Comparison of ENCODE assay signal across 27 cellular contexts in the genomic region with DNA sequence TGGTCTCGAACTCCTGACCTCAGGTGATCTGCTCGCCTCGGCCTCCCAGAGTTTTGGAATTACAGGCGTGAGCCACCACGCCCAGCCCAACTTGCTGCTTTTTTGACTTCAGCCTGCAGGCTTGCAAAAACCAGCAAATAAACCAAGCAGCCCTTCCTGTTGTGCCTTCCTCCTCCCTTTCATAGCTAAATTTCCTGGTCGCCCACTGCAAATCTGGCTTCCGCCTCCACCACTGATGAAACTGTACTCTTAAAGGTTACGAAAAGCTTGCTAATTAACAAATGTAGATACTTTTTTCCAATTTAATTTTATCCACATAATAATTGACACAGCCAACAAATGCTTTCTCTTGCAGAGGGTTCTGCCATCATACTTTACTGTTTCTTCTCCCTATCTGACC. TPM values are rescaled to one million over a fixed set of nuclear protein-coding genes. Genes with fewer than 3 reads are reported as not detected.
DNase-seq lines count a peak whose midpoint lies in the region; ATAC-seq and TF ChIP-seq lines count a peak whose summit lies in the region.
"Had no signal": no experiment of that assay in that cellular context is flagged by ENCODE, and none has a peak within 500 bp of the region (broad histone marks: within the 10 kb centered on the region; RNA-seq: fewer than 3 reads in every experiment).

No MANE protein-coding gene starts in this region.

- intact Hi-C loops in CD4-positive, alpha-beta memory T cell (cut with micrococcal nuclease), result no loop called here
- intact Hi-C loops in posterior vena cava (cut with DNase I), result no loop called here

- peaks cover 41% of the 10 kb centered on the region for H3K4me1 ChIP-seq in CD4-positive, alpha-beta memory T cell (ENCODE audit: insufficient read depth, low read length)
- H3K4me1 ChIP-seq: pancreas had no signal

- H3K36me3 Mint-ChIP-seq in CD4-positive, alpha-beta memory T cell, result peaks cover 6 to 34% of the 10 kb centered on the region in 2 donors
- H3K36me3 Mint-ChIP-seq in activated T-helper 17 cell treated with anti-CD3 and anti-CD28 coated beads, Interleukin-2, amount 50 U/mL, for 72 hours (ENCODE audit: low read depth), result peaks cover 59% of the 10 kb centered on the region
- H3K36me3 Mint-ChIP-seq in mesothelial cell of epicardium, result peaks cover 11% of the 10 kb centered on the region
- H3K36me3 Mint-ChIP-seq: IgD-negative memory B cell had no signal

- H3K4me3 Mint-ChIP-seq in CD4-positive, alpha-beta memory T cell, result peak overlapping the region in 3 of 8 donors; percentile 29 to 58 (median 42)
- H3K4me3 Mint-ChIP-seq in activated T-helper 17 cell treated with anti-CD3 and anti-CD28 coated beads, Interleukin-2, amount 50 U/mL, for 72 hours, result no peak overlapping the region
- no peak overlapping the region for H3K4me3 Mint-ChIP-seq in mesothelial cell of epicardium
- H3K4me3 Mint-ChIP-seq: nephron progenitor cell had no signal

- TF ChIP-seq CTCF in mesothelial cell of epicardium (IDR thresholded peaks at IDR 0.05; ENCODE audit: unreplicated experiment), result no peak

- peaks cover 37 to 65% (median 47%) of the 10 kb centered on the region in 4 donors for H3K4me1 Mint-ChIP-seq in CD4-positive, alpha-beta memory T cell
- H3K4me1 Mint-ChIP-seq in activated T-helper 17 cell treated with anti-CD3 and anti-CD28 coated beads, Interleukin-2, amount 50 U/mL, for 72 hours, result peaks cover 26% of the 10 kb centered on the region
- H3K4me1 Mint-ChIP-seq in mesothelial cell of epicardium, result peaks cover 39% of the 10 kb centered on the region

- peak; percentile 69 for DNase-seq in Ammon's horn (ENCODE audit: low spot score)
- DNase-seq in CD4-positive, alpha-beta memory T cell, result no peak
- DNase-seq in mesothelial cell of epicardium (ENCODE audit: low spot score in 2 of 2, unreplicated experiment in 2 of 2), result no peak
- no peak for DNase-seq in NK-92 treated with Interleukin-12 subunit alpha and Interleukin-12 subunit beta, amount 100 ng/mL, for 24 hours (lab: John Stamatoyannopoulos, UW)
- DNase-seq in posterior vena cava (ENCODE audit: low spot score), result no peak
- DNase-seq: activated CD4-positive, alpha-beta T cell treated with anti-CD3 and anti-CD28 coated beads, Interleukin-2, amount 50 U/mL, for 1 hour; activated CD8-positive, alpha-beta memory T cell treated with anti-CD3 and anti-CD28 coated beads, Interleukin-2, amount 50 U/mL, for 48 hours; activated gamma-delta T cell; effector CD4-positive, alpha-beta T cell; left lung; NCI-H1694; NCI-H524; nephron progenitor cell; pancreas; PC-9; SHP77; stimulated activated CD4-positive, alpha-beta T cell treated with anti-CD3 and anti-CD28 coated beads, Interleukin-2, amount 100 ng/mL, for 48 hours had no signal

- peak overlapping the region in 5 of 7 donors; percentile 25 to 90 (median 78) for H3K27ac Mint-ChIP-seq in CD4-positive, alpha-beta memory T cell
- peak overlapping the region; percentile 27 for H3K27ac Mint-ChIP-seq in activated T-helper 17 cell treated with anti-CD3 and anti-CD28 coated beads, Interleukin-2, amount 50 U/mL, for 72 hours
- H3K27ac Mint-ChIP-seq in mesothelial cell of epicardium, result peak overlapping the region; percentile 72
- H3K27ac Mint-ChIP-seq: nephron progenitor cell had no signal

- H3K27me3 Mint-ChIP-seq in CD4-positive, alpha-beta memory T cell, result no peaks in the 10 kb centered on the region
- no peaks in the 10 kb centered on the region for H3K27me3 Mint-ChIP-seq in activated T-helper 17 cell treated with anti-CD3 and anti-CD28 coated beads, Interleukin-2, amount 50 U/mL, for 72 hours
- H3K27me3 Mint-ChIP-seq in mesothelial cell of epicardium (ENCODE audit: low read depth), result no peaks in the 10 kb centered on the region
- H3K27me3 Mint-ChIP-seq: IgD-negative memory B cell had no signal

- H3K27me3 ChIP-seq in CD4-positive, alpha-beta memory T cell (ENCODE audit: insufficient read depth, low read length), result no peaks in the 10 kb centered on the region
- H3K27me3 ChIP-seq: BLaER1 treated with 17β-estradiol and CSF1 and Interleukin-3, amounts not matched to agents 10 nM and 100 nM; left lung; pancreas; right atrium auricular region; suprapubic skin had no signal

- no peak for ATAC-seq in activated T-helper 17 cell treated with anti-CD3 and anti-CD28 coated beads, Interleukin-2, amount 50 U/mL, for 72 hours (replicated peaks)
- ATAC-seq in GM18511 (IDR thresholded peaks at IDR 0.05; ENCODE audit: unreplicated experiment) (no peak), GM18870 (IDR thresholded peaks at IDR 0.05; ENCODE audit: unreplicated experiment) (no peak)
- ATAC-seq: GM12878, left lung, pancreas had no signal

- H3K36me3 ChIP-seq in CD4-positive, alpha-beta memory T cell (ENCODE audit: insufficient read depth, low read length), result peaks cover 11% of the 10 kb centered on the region
- H3K36me3 ChIP-seq: pancreas had no signal

- POLR2A ChIA-PET in CD4-positive, alpha-beta memory T cell (lab: Charles Lee; ENCODE audit: partially characterized antibody), result interaction anchor here (1.8 kb wide), 1 partner anchor 9 kb away, joined by 4 read pairs; no protein-coding TSS in a partner anchor

- no peak overlapping the region for H3K4me3 ChIP-seq in CD4-positive, alpha-beta memory T cell (ENCODE audit: low read length in 2 of 2)
- H3K4me3 ChIP-seq: BLaER1 treated with 17β-estradiol and CSF1 and Interleukin-3, amounts not matched to agents 10 nM and 100 nM; GM12878; left lung; pancreas; PC-9; right atrium auricular region; smooth muscle cell; suprapubic skin had no signal

- H3K27ac ChIP-seq in CD4-positive, alpha-beta memory T cell (ENCODE audit: low read depth, low read length), result no peak overlapping the region
- H3K27ac ChIP-seq: BLaER1 treated with 17β-estradiol and CSF1 and Interleukin-3, amounts not matched to agents 10 nM and 100 nM; pancreas; right atrium auricular region; suprapubic skin; VCaP had no signal

- CTCF ChIA-PET in CD4-positive, alpha-beta memory T cell (lab: Charles Lee; ENCODE audit: partially characterized antibody), result interaction anchor here (1.7 kb wide), 1 partner anchor 9 kb away, joined by 7 read pairs; no protein-coding TSS in a partner anchor

- H3K9me3 Mint-ChIP-seq in CD4-positive, alpha-beta memory T cell, result peaks cover 0 to 4% (median 0%) of the 10 kb centered on the region in 8 donors
- H3K9me3 Mint-ChIP-seq in activated T-helper 17 cell treated with anti-CD3 and anti-CD28 coated beads, Interleukin-2, amount 50 U/mL, for 72 hours, result no peaks in the 10 kb centered on the region
- no peaks in the 10 kb centered on the region for H3K9me3 Mint-ChIP-seq in mesothelial cell of epicardium
- H3K9me3 Mint-ChIP-seq: IgD-negative memory B cell, nephron progenitor cell had no signal

- no peaks in the 10 kb centered on the region for H3K9me3 ChIP-seq in CD4-positive, alpha-beta memory T cell (ENCODE audit: control insufficient read depth in 1 of 2, low read length in 2 of 2)
- H3K9me3 ChIP-seq: BLaER1 treated with 17β-estradiol and CSF1 and Interleukin-3, amounts not matched to agents 10 nM and 100 nM; left lung; pancreas; right atrium auricular region; suprapubic skin had no signal

RNA-seq across cellular contexts. Expression of a gene that starts 8.1 kb away (rescaled TPM):
- total RNA-seq in CD4-positive, alpha-beta memory T cell, result under 1 TPM; 0.78 to 0.96 TPM
- polyA plus RNA-seq in CD4-positive, alpha-beta memory T cell, result under 1 TPM in 1 of 2 donors, not detected in 1; 0.21 TPM
- total RNA-seq in activated T-helper 17 cell treated with anti-CD3 and anti-CD28 coated beads, Interleukin-2, amount 50 U/mL, for 72 hours, result 1 to 10 TPM; 3.5 to 5.5 TPM
- 8.8 to 10.5 TPM (median 9.1 TPM) in 3 replicates for total RNA-seq in mesothelial cell of epicardium
- total RNA-seq in posterior vena cava, result 10 to 100 TPM; 39.7 to 46.4 TPM

RNA-seq across cellular contexts. Expression of a gene that starts 11.2 kb away (rescaled TPM):
- total RNA-seq in CD4-positive, alpha-beta memory T cell, result 1,000 to 10,000 TPM; 2,008 to 2,177 TPM
- 1,000 to 10,000 TPM; 6,214 to 7,509 TPM for polyA plus RNA-seq in CD4-positive, alpha-beta memory T cell
- 1,000 to 10,000 TPM; 1,350 to 1,709 TPM for total RNA-seq in activated T-helper 17 cell treated with anti-CD3 and anti-CD28 coated beads, Interleukin-2, amount 50 U/mL, for 72 hours
- total RNA-seq in mesothelial cell of epicardium, result 851 to 889 TPM (median 875 TPM) in 3 replicates
- total RNA-seq in posterior vena cava, result 100 to 1,000 TPM; 904 to 954 TPM

Comparison
In these comparisons a context has a peak if more than half of its experiments do, and no peak if none do; other contexts are left out.
1. H3K27ac Mint-ChIP-seq: peak in every context shown above with its lines; median percentile 78 in CD4-positive, alpha-beta memory T cell; 72 in mesothelial cell of epicardium; 27 in activated T-helper 17 cell treated with anti-CD3 and anti-CD28 coated beads, Interleukin-2, amount 50 U/mL, for 72 hours.